ENCODE assay signal across 1 cellular context in the genomic region with DNA sequence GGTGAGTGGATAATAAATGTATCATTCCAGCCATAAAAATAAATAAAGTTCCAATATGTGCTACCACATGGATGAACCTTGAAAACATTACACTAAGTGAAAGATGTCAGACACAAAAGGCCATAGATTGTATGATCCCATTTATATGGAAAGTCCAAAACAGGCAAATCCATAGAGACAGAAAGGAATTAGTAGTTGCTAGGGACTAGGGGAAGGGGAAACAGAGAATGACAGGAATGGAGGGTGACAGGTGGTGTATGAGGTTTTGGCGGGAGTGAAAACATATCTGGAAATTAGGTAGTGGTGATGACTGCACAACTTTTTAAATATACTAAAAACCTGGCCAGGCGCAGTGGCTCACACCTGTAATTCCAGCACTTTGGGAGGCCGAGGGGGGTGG.
TF ChIP-seq lines count a peak whose summit lies in the region.

No MANE protein-coding gene starts in this region.

TF ChIP-seq in WTC11, 78 proteins besides CTCF, POLR2A, EP300 and RAD21 (continued from another document):
- TF ChIP-seq, protein P1, sequence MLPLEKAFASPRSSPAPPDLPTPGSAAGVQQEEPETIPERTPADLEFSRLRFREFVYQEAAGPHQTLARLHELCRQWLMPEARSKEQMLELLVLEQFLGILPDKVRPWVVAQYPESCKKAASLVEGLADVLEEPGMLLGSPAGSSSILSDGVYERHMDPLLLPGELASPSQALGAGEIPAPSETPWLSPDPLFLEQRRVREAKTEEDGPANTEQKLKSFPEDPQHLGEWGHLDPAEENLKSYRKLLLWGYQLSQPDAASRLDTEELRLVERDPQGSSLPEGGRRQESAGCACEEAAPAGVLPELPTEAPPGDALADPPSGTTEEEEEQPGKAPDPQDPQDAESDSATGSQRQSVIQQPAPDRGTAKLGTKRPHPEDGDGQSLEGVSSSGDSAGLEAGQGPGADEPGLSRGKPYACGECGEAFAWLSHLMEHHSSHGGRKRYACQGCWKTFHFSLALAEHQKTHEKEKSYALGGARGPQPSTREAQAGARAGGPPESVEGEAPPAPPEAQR (CRISPR knock-in tag; IDR thresholded peaks at IDR 0.05): no peak
- no peak for TF ChIP-seq TCF7 (CRISPR knock-in tag; IDR thresholded peaks at IDR 0.05; ENCODE audit: low read depth)
- TF ChIP-seq NR1H2 (CRISPR knock-in tag; IDR thresholded peaks at IDR 0.05): no peak
- no peak for TF ChIP-seq ZNF263 (CRISPR knock-in tag; IDR thresholded peaks at IDR 0.05; ENCODE audit: low read depth)
- TF ChIP-seq, protein P2, sequence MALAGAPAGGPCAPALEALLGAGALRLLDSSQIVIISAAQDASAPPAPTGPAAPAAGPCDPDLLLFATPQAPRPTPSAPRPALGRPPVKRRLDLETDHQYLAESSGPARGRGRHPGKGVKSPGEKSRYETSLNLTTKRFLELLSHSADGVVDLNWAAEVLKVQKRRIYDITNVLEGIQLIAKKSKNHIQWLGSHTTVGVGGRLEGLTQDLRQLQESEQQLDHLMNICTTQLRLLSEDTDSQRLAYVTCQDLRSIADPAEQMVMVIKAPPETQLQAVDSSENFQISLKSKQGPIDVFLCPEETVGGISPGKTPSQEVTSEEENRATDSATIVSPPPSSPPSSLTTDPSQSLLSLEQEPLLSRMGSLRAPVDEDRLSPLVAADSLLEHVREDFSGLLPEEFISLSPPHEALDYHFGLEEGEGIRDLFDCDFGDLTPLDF (CRISPR knock-in tag; IDR thresholded peaks at IDR 0.05): no peak
- TF ChIP-seq NR2C2 (CRISPR knock-in tag; IDR thresholded peaks at IDR 0.05): no peak
- TF ChIP-seq, protein P3, sequence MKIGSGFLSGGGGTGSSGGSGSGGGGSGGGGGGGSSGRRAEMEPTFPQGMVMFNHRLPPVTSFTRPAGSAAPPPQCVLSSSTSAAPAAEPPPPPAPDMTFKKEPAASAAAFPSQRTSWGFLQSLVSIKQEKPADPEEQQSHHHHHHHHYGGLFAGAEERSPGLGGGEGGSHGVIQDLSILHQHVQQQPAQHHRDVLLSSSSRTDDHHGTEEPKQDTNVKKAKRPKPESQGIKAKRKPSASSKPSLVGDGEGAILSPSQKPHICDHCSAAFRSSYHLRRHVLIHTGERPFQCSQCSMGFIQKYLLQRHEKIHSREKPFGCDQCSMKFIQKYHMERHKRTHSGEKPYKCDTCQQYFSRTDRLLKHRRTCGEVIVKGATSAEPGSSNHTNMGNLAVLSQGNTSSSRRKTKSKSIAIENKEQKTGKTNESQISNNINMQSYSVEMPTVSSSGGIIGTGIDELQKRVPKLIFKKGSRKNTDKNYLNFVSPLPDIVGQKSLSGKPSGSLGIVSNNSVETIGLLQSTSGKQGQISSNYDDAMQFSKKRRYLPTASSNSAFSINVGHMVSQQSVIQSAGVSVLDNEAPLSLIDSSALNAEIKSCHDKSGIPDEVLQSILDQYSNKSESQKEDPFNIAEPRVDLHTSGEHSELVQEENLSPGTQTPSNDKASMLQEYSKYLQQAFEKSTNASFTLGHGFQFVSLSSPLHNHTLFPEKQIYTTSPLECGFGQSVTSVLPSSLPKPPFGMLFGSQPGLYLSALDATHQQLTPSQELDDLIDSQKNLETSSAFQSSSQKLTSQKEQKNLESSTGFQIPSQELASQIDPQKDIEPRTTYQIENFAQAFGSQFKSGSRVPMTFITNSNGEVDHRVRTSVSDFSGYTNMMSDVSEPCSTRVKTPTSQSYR (CRISPR knock-in tag; IDR thresholded peaks at IDR 0.05): no peak
- no peak for TF ChIP-seq ZNF219 (CRISPR knock-in tag; IDR thresholded peaks at IDR 0.05; ENCODE audit: borderline replicate concordance)
- no peak for TF ChIP-seq SP1 (CRISPR knock-in tag; conservative IDR thresholded peaks at IDR 0.05)
- no peak for TF ChIP-seq TEAD4 (CRISPR knock-in tag; IDR thresholded peaks at IDR 0.05)
- TF ChIP-seq PRRX2 (CRISPR knock-in tag; IDR thresholded peaks at IDR 0.05): no peak
- TF ChIP-seq NFATC4 (CRISPR knock-in tag; IDR thresholded peaks at IDR 0.05): no peak
- no peak for TF ChIP-seq ELF4 (CRISPR knock-in tag; IDR thresholded peaks at IDR 0.05; ENCODE audit: low read depth)
- TF ChIP-seq, protein P4, sequence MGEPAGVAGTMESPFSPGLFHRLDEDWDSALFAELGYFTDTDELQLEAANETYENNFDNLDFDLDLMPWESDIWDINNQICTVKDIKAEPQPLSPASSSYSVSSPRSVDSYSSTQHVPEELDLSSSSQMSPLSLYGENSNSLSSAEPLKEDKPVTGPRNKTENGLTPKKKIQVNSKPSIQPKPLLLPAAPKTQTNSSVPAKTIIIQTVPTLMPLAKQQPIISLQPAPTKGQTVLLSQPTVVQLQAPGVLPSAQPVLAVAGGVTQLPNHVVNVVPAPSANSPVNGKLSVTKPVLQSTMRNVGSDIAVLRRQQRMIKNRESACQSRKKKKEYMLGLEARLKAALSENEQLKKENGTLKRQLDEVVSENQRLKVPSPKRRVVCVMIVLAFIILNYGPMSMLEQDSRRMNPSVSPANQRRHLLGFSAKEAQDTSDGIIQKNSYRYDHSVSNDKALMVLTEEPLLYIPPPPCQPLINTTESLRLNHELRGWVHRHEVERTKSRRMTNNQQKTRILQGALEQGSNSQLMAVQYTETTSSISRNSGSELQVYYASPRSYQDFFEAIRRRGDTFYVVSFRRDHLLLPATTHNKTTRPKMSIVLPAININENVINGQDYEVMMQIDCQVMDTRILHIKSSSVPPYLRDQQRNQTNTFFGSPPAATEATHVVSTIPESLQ (CRISPR knock-in tag; IDR thresholded peaks at IDR 0.05): no peak
- TF ChIP-seq MXD4 (CRISPR knock-in tag; IDR thresholded peaks at IDR 0.05; ENCODE audit: borderline replicate concordance): no peak
- TF ChIP-seq HMGA2 (CRISPR knock-in tag; IDR thresholded peaks at IDR 0.05): no peak
